Comparison of ENCODE assay signal across 23 cellular contexts in genomic region chr10:15176269-15176668, GRCh38.
"Had no signal": no experiment of that assay in that cellular context is flagged by ENCODE, and none has a peak within 500 bp of the region (broad histone marks: within the 10 kb centered on the region; RNA-seq: fewer than 3 reads in every experiment).

No MANE protein-coding gene starts in this region.

- H3K9ac ChIP-seq: SK-N-SH had no signal

- H3K9me2 ChIP-seq: SK-N-SH had no signal

- DNase-seq: KBM-7, MG63, NCI-H1092, NCI-H1105 treated with DMSO at 0.1 percent for 48 hours, NCI-H1417 treated with DMSO at 0.1 percent for 48 hours, NCI-H146, NCI-H187, NCI-H2029, NCI-H2081 treated with DMSO at 0.1 percent for 48 hours, NCI-H2171, NCI-H226, NCI-H446, NCI-H510A, NCI-H524 treated with DMSO at 0.1 percent for 48 hours, NCI-H69, NCI-H774, PC-3, SHP77, SK-N-SH, SW 1271 had no signal

- ATAC-seq: Panc1, PC-3 had no signal

- H3K27me3 ChIP-seq: MG63 had no signal

- H3K36me3 ChIP-seq: MG63 had no signal

- H3K9me3 ChIP-seq: MG63, SK-N-SH had no signal

- H3K4me3 ChIP-seq: MG63 had no signal

- H3K27ac ChIP-seq: HL-60, RWPE1 had no signal

- H3K4me2 ChIP-seq: SK-N-SH had no signal
